12 cellular contexts compared by ENCODE assay signal in genomic region chr13:60134376-60134775, GRCh38. TPM values are rescaled to one million over a fixed set of nuclear protein-coding genes. Genes with fewer than 3 reads are reported as not detected.
DNase-seq lines count a peak whose midpoint lies in the region; ATAC-seq and TF ChIP-seq lines count a peak whose summit lies in the region.
"Had no signal": no experiment of that assay in that cellular context is flagged by ENCODE, and none has a peak within 500 bp of the region (broad histone marks: within the 10 kb centered on the region; RNA-seq: fewer than 3 reads in every experiment).

No MANE protein-coding gene starts in this region.

- peak; percentile 56 for ATAC-seq in HG03039 (IDR thresholded peaks at IDR 0.05; ENCODE audit: unreplicated experiment)

- no peak overlapping the region for H3K9ac ChIP-seq in endodermal cell (ENCODE audit: extremely low read depth, low read length, poor library complexity, severe bottlenecking)
- H3K9ac ChIP-seq: parathyroid adenoma had no signal

- H3K36me3 Mint-ChIP-seq in endodermal cell (ENCODE audit: low read depth), result peaks cover 11% of the 10 kb centered on the region

- 50 to 76% methylated on average over 1 to 4 of the region's 4 CpGs for WGBS in endodermal cell (ENCODE audit: insufficient coverage in 1 of 2, insufficient read length in 1 of 2), 2 experiments

- no peaks in the 10 kb centered on the region for H3K27me3 Mint-ChIP-seq in endodermal cell (ENCODE audit: insufficient read depth)
- H3K27me3 Mint-ChIP-seq: CD4-positive, alpha-beta T cell had no signal

- no peaks in the 10 kb centered on the region for H3K9me3 Mint-ChIP-seq in endodermal cell
- H3K9me3 Mint-ChIP-seq: CD4-positive, alpha-beta T cell had no signal

- peaks cover 12% of the 10 kb centered on the region for H3K4me1 ChIP-seq in endodermal cell (ENCODE audit: control insufficient read depth, insufficient read depth, low read length)
- no peaks in the 10 kb centered on the region for H3K4me1 ChIP-seq in vagina
- H3K4me1 ChIP-seq: parathyroid adenoma had no signal

- no peaks in the 10 kb centered on the region for H3K9me3 ChIP-seq in endodermal cell (ENCODE audit: control insufficient read depth, low read length)
- H3K9me3 ChIP-seq in vagina, result no peaks in the 10 kb centered on the region
- H3K9me3 ChIP-seq: SJSA1 had no signal

- no peak overlapping the region for H3K27ac ChIP-seq in endodermal cell (ENCODE audit: low read depth, low read length)
- H3K27ac ChIP-seq in vagina, result no peak overlapping the region
- H3K27ac ChIP-seq: parathyroid adenoma, SJSA1 had no signal

- intact Hi-C loops in vagina (cut with DNase I), result no loop called here

- no peak overlapping the region for H3K4me3 ChIP-seq in endodermal cell (ENCODE audit: low read length)
- no peak overlapping the region for H3K4me3 ChIP-seq in vagina
- H3K4me3 ChIP-seq: SJSA1 had no signal

- H3K36me3 ChIP-seq in endodermal cell (ENCODE audit: control insufficient read depth, insufficient read depth, low read length), result peaks cover 55% of the 10 kb centered on the region
- no peaks in the 10 kb centered on the region for H3K36me3 ChIP-seq in vagina

- H3K27ac Mint-ChIP-seq in endodermal cell, result no peak overlapping the region
- H3K27ac Mint-ChIP-seq: CD4-positive, alpha-beta T cell had no signal

- no peak for TF ChIP-seq POLR2A in vagina (IDR thresholded peaks at IDR 0.05)

- TF ChIP-seq CTCF in endodermal cell (conservative IDR thresholded peaks at IDR 0.05) (peak; percentile 73), vagina (IDR thresholded peaks at IDR 0.05) (no peak)

- peak; percentile 4 for DNase-seq in stimulated activated CD4-positive, alpha-beta T cell treated with anti-CD3 and anti-CD28 coated beads, Interleukin-15, amount 100 ng/mL, for 24 hours
- no peak for DNase-seq in stimulated activated CD4-positive, alpha-beta T cell treated with anti-CD3 and anti-CD28 coated beads, Interleukin-4, amount 100 ng/mL, for 1 hour
- DNase-seq in endodermal cell, result peak; percentile 69
- DNase-seq in stromal cell of bone marrow (ENCODE audit: low read depth), result peak; percentile 25
- DNase-seq in vagina (ENCODE audit: extremely low spot score in 2 of 2), result no peak
- no peak for DNase-seq in HK-2 (ENCODE audit: unreplicated experiment)
- no peak for DNase-seq in stimulated activated CD4-positive, alpha-beta T cell treated with anti-CD3 and anti-CD28 coated beads, Interleukin-1b, Interleukin-23, amount 100 ng/mL, for 48 hours
- DNase-seq: CD4-positive, alpha-beta T cell; NCI-H1694 treated with DMSO at 0.1 percent for 48 hours had no signal

- H3K4me3 Mint-ChIP-seq in endodermal cell, result no peak overlapping the region
- H3K4me3 Mint-ChIP-seq: CD4-positive, alpha-beta T cell had no signal

- H3K27me3 ChIP-seq in endodermal cell (ENCODE audit: control insufficient read depth, insufficient read depth, low read length, poor library complexity, severe bottlenecking), result no peaks in the 10 kb centered on the region
- H3K27me3 ChIP-seq in vagina, result no peaks in the 10 kb centered on the region
- H3K27me3 ChIP-seq: SJSA1 had no signal

- H3K4me1 Mint-ChIP-seq in endodermal cell, result peaks cover 24% of the 10 kb centered on the region

RNA-seq across cellular contexts. Expression of gene DIAPH3, which starts 29.4 kb away (rescaled TPM):
- total RNA-seq in endodermal cell, result 10 to 100 TPM; 23.6 to 25.7 TPM
- polyA plus RNA-seq in endodermal cell (2013, experiment 1 of 2), result 19.5 TPM
- 25.6 TPM for polyA plus RNA-seq in endodermal cell (2013, experiment 2 of 2)
- 1.2 TPM for total RNA-seq in vagina

Comparison
In these comparisons a context has a peak if more than half of its experiments do, and no peak if none do; other contexts are left out.
1. DNase-seq: peak in stimulated activated CD4-positive, alpha-beta T cell treated with anti-CD3 and anti-CD28 coated beads, Interleukin-15, amount 100 ng/mL, for 24 hours (single experiment), endodermal cell (single experiment) and stromal cell of bone marrow (single experiment); none in stimulated activated CD4-positive, alpha-beta T cell treated with anti-CD3 and anti-CD28 coated beads, Interleukin-4, amount 100 ng/mL, for 1 hour (single experiment), vagina (0 of 2), HK-2 (single experiment) and stimulated activated CD4-positive, alpha-beta T cell treated with anti-CD3 and anti-CD28 coated beads, Interleukin-1b, Interleukin-23, amount 100 ng/mL, for 48 hours (single experiment).
2. RNA of gene DIAPH3, which starts 29.4 kb away (total RNA-seq): 23.6 to 25.7 TPM in endodermal cell; 1.2 TPM in vagina (single experiment); every median in the first group is over 10 times any median in the second.